20 cellular contexts compared by ENCODE assay signal in genomic region chr20:42739692-42740091, GRCh38.
DNase-seq lines count a peak whose midpoint lies in the region; ATAC-seq lines count a peak whose summit lies in the region.
"Had no signal": no experiment of that assay in that cellular context is flagged by ENCODE, and none has a peak within 500 bp of the region (broad histone marks: within the 10 kb centered on the region; RNA-seq: fewer than 3 reads in every experiment).

No MANE protein-coding gene starts in this region.

- H3K27ac ChIP-seq in neuronal stem cell (replicated peaks; ENCODE audit: low read length): no peak overlapping the region
- H3K27ac ChIP-seq: 22Rv1, BLaER1, C4-2B, GM23248 had no signal

- peak overlapping the region; percentile 58 for H3K18ac ChIP-seq in neuronal stem cell (ENCODE audit: low read length)

- H3K27me3 ChIP-seq in neuronal stem cell (ENCODE audit: control insufficient read depth in 3 of 3, insufficient read depth in 3 of 3, low read depth in 1 of 3, low read length in 3 of 3): no peaks in the 10 kb centered on the region
- H3K27me3 ChIP-seq: BLaER1 had no signal

- DNase-seq in DMS 273 (lab: John Stamatoyannopoulos, UW; ENCODE audit: unreplicated experiment) (peak; percentile 29), DMS 273 treated with DMSO at 0.1 percent for 48 hours (lab: John Stamatoyannopoulos, UW) (no peak), NCI-H446 (lab: John Stamatoyannopoulos, UW) (peak; percentile 13 to 56), NCI-H524 treated with DMSO at 0.1 percent for 48 hours (lab: John Stamatoyannopoulos, UW) (peak; percentile 60), neuronal stem cell (ENCODE audit: low spot score) (no peak)
- DNase-seq in stimulated activated CD8-positive, alpha-beta memory T cell treated with anti-CD3 and anti-CD28 coated beads, Interleukin-4, amount 100 ng/mL, for 48 hours: no peak
- DNase-seq: CD4-positive, CD25-positive, alpha-beta regulatory T cell; CD8-positive, alpha-beta T cell; DMS53; DMS79 treated with DMSO at 0.1 percent for 48 hours; GF-D8; GM23248; H7; HCEC 1CT had no signal

- no CpG with 5 or more reads among the region's 3 CpGs for WGBS in neuronal stem cell (ENCODE audit: extremely low coverage in 2 of 2, insufficient read length in 2 of 2, insufficient replicate concordance in 1 of 2), 2 donors

- H2BK12ac ChIP-seq in neuronal stem cell (ENCODE audit: low read length): no peak overlapping the region

- no peak for ATAC-seq in GM18511 (IDR thresholded peaks at IDR 0.05; ENCODE audit: unreplicated experiment)
- no peak for ATAC-seq in GM18907 (IDR thresholded peaks at IDR 0.05; ENCODE audit: unreplicated experiment)
- ATAC-seq: CD8-positive, alpha-beta T cell had no signal

- no peaks in the 10 kb centered on the region for H3K4me1 ChIP-seq in neuronal stem cell (ENCODE audit: control insufficient read depth in 2 of 2, insufficient read depth in 1 of 2, low read depth in 1 of 2, low read length in 2 of 2)
- H3K4me1 ChIP-seq: BLaER1, Caco-2 had no signal

- H3K9me3 ChIP-seq in neuronal stem cell (replicated peaks in 1 of 2; ENCODE audit: control insufficient read depth in 2 of 2, insufficient read depth in 1 of 2, low read depth in 1 of 2, low read length in 2 of 2): peaks cover 0 to 1% of the 10 kb centered on the region in 2 donors
- H3K9me3 ChIP-seq: BLaER1 had no signal

- H3K4me3 ChIP-seq in neuronal stem cell (ENCODE audit: low read length in 2 of 2): no peak overlapping the region
- H3K4me3 ChIP-seq: BLaER1, GM23248 had no signal

- no peak overlapping the region for H2AK5ac ChIP-seq in neuronal stem cell (ENCODE audit: low read depth, low read length)

- no peak overlapping the region for H2BK15ac ChIP-seq in neuronal stem cell (ENCODE audit: low read length)

- no peak overlapping the region for H4K91ac ChIP-seq in neuronal stem cell (ENCODE audit: low read depth, low read length, poor library complexity)

- no peaks in the 10 kb centered on the region for H3K79me1 ChIP-seq in neuronal stem cell (ENCODE audit: low read depth, low read length)

- no peak overlapping the region for H3K4ac ChIP-seq in neuronal stem cell (ENCODE audit: low read length)

- H3K36me3 ChIP-seq in neuronal stem cell (replicated peaks in 1 of 2; ENCODE audit: control insufficient read depth in 2 of 2, insufficient read depth in 2 of 2, low read length in 2 of 2): no peaks in the 10 kb centered on the region
- H3K36me3 ChIP-seq: BLaER1 had no signal

- H3K23ac ChIP-seq in neuronal stem cell (ENCODE audit: low read depth, low read length, poor library complexity): no peak overlapping the region

- H2AFZ ChIP-seq in neuronal stem cell (ENCODE audit: low read length): no peak overlapping the region
- H2AFZ ChIP-seq: GM23248 had no signal

- H4K8ac ChIP-seq in neuronal stem cell (ENCODE audit: low read depth, low read length): no peak overlapping the region

- H3K4me2 ChIP-seq in neuronal stem cell (ENCODE audit: insufficient read depth, low read length, poor library complexity, severe bottlenecking): no peak overlapping the region
- H3K4me2 ChIP-seq: BLaER1 had no signal

- H3K9ac ChIP-seq in neuronal stem cell (ENCODE audit: low read depth, low read length, poor library complexity): no peak overlapping the region
- H3K9ac ChIP-seq: BLaER1, GM23248 had no signal

- no peak overlapping the region for H2BK120ac ChIP-seq in neuronal stem cell (ENCODE audit: low read depth, low read length)

- no peak overlapping the region for H3K14ac ChIP-seq in neuronal stem cell (ENCODE audit: low read length)

- no peak overlapping the region for H2BK5ac ChIP-seq in neuronal stem cell (ENCODE audit: low read length)

Comparison
In these comparisons a context has a peak if more than half of its experiments do, and no peak if none do; other contexts are left out.
1. DNase-seq: peak in DMS 273 (single experiment), NCI-H446 (2 of 2) and NCI-H524 treated with DMSO at 0.1 percent for 48 hours (single experiment); none in DMS 273 treated with DMSO at 0.1 percent for 48 hours (single experiment), neuronal stem cell (single experiment) and stimulated activated CD8-positive, alpha-beta memory T cell treated with anti-CD3 and anti-CD28 coated beads, Interleukin-4, amount 100 ng/mL, for 48 hours (single experiment).